In the genomic region with DNA sequence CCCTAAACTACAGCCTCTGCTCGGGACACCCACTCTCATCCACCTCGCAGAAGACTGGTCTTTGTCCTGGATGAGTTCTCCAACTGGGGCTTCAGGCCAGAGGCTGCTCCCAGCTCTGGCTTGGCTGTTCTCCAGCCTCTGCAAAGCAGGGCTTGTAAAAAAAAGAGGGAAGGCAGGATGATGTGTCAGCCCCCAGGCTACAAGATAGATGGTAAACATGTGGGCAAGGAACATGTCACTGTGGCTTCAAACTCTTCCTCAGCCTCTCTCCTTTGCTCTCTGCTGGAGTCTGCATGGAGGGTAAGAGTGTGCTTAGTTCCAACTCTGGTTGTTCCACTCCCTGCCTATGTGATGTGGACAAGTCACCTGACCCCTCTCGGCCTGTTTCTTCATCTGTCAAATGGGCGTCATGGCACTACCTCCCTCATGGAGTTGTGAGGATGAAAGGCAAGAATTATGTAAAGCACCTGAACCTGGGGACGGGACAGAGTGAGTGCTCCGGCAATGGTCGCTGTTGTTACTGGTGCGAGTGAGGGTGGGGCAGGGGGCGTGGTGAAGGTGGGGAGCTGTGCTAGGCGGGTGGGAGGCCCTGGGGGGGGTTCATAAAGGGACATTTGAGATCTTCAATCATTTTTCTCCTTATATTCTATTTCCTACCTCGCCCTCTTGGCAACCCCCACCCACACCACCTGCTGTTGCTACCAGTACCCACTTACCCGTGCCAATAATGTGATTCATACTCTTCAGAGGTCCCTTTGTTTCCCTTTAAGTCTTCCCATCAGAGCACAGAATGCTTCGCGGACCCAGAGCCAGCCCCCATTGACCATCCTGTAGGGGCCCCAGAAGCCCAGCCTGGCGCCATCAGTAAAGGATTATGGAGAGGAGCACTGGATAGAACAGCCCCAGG, we compare ENCODE assay signal across 1 cellular context.
A peak's percentile ranks its signal among the peaks of the same experiment; 100 is the strongest.
TF ChIP-seq lines count a peak whose summit lies in the region.

No MANE protein-coding gene starts in this region.

TF ChIP-seq in K562, 482 proteins besides CTCF, POLR2A, EP300 and RAD21:
- no peak for TF ChIP-seq SUPT5H (IDR thresholded peaks at IDR 0.05)
- TF ChIP-seq USF1 (CRISPR knock-in tag; IDR thresholded peaks at IDR 0.05) = 0 out of 2 replicates have a peak, but pooled peaks have one; percentile 28
